ENCODE assay signal across 8 cellular contexts in the genomic region with DNA sequence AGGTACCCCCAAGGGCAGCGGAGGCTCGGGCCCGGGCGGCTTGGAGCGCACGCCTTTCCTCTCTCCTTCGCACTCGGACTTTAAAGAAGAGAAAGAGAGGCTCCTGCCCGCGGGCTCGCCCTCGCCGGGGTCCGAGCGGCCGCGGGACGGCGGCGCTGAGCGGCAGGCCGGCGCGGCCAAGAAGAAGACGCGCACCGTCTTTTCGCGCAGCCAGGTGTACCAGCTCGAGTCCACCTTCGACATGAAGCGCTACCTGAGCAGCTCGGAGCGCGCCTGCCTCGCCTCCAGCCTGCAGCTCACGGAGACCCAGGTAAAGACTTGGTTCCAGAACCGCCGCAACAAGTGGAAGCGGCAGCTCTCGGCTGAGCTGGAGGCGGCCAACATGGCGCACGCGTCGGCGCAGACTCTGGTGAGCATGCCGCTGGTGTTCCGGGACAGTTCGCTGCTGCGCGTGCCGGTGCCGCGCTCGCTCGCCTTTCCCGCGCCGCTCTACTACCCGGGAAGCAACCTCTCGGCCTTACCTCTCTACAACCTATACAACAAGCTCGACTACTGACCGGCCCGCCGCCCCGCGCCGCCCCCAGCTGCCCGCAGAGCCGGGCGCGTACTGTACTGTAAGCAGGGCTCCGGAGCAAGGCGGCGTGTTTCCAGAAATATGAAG. TPM values are rescaled to one million over a fixed set of nuclear protein-coding genes. Genes with fewer than 3 reads are reported as not detected.
DNase-seq lines count a peak whose midpoint lies in the region; ATAC-seq, FAIRE-seq and TF ChIP-seq lines count a peak whose summit lies in the region.

No MANE protein-coding gene starts in this region.

- H3K27ac ChIP-seq in left ventricle myocardium inferior (replicated peaks) (no peak overlapping the region), GM12878 (ENCODE audit: control insufficient read depth, insufficient read depth) (peak overlapping the region; percentile 56), mesenchymal stem cell (ENCODE audit: low read length, poor library complexity, severe bottlenecking) (no peak overlapping the region), upper lobe of right lung (no peak overlapping the region)

- H2BK5ac ChIP-seq in mesenchymal stem cell (ENCODE audit: low read depth, low read length, poor library complexity, severe bottlenecking) = no peak overlapping the region

- TF ChIP-seq POLR2A in GM12878 (IDR thresholded peaks at IDR 0.05; ENCODE audit: low read depth, low read length) = peak; percentile 63

- peak overlapping the region; percentile 46 for H4K8ac ChIP-seq in mesenchymal stem cell (ENCODE audit: low read length)

- in situ Hi-C loops in GM12878 (cut with MboI) = loop anchor here (5.0 kb wide), 1 partner anchor 243 kb away; no protein-coding TSS in a partner anchor

- H3K27me3 ChIP-seq in left ventricle myocardium inferior (ENCODE audit: low read depth) (peaks cover 90% of the 10 kb centered on the region), GM12878 (replicated peaks in 1 of 2; ENCODE audit: control insufficient read depth in 2 of 2, insufficient read depth in 2 of 2, low read length in 1 of 2) (peaks cover 23 to 24% of the 10 kb centered on the region in 2 experiments), mesenchymal stem cell (ENCODE audit: control insufficient read depth in 1 of 2, insufficient read depth in 1 of 2, low read length in 2 of 2) (peaks cover 81% of the 10 kb centered on the region in 2 experiments), upper lobe of right lung (peaks cover 89% of the 10 kb centered on the region)

- H3K18ac ChIP-seq in mesenchymal stem cell (ENCODE audit: low read depth in 1 of 2, low read length in 2 of 2) = peak overlapping the region in 1 of 2 experiments; percentile 57

- no peak overlapping the region for H2BK12ac ChIP-seq in mesenchymal stem cell (ENCODE audit: low read length in 2 of 2)

- peaks cover 64% of the 10 kb centered on the region for H3K4me1 ChIP-seq in left ventricle myocardium inferior
- H3K4me1 ChIP-seq in GM12878 (ENCODE audit: control insufficient read depth, insufficient read depth, low read length) = peaks cover 16% of the 10 kb centered on the region
- peaks cover 42% of the 10 kb centered on the region for H3K4me1 ChIP-seq in mesenchymal stem cell (ENCODE audit: control insufficient read depth, insufficient read depth, low read depth, low read length)
- peaks cover 41% of the 10 kb centered on the region for H3K4me1 ChIP-seq in upper lobe of right lung

- H3K4me2 ChIP-seq in GM12878 (ENCODE audit: control insufficient read depth, insufficient read depth) = peak overlapping the region; percentile 94
- H3K4me2 ChIP-seq in mesenchymal stem cell (ENCODE audit: low read length, poor library complexity, severe bottlenecking) = peak overlapping the region; percentile 81

- TF ChIP-seq RAD21 in GM12878 (IDR thresholded peaks at IDR 0.05; ENCODE audit: insufficient read depth, low read depth, low read length) = no peak

- H2BK120ac ChIP-seq in mesenchymal stem cell (ENCODE audit: low read depth, low read length) = no peak overlapping the region

- BruUV-seq in GM12878 (replicated peaks; lab: Mats Ljungman, UMichigan) = no TSS peak

- peak overlapping the region in 1 of 2 experiments; percentile 38 for H3K14ac ChIP-seq in mesenchymal stem cell (ENCODE audit: low read length in 2 of 2)

- peak overlapping the region in 1 of 2 experiments; percentile 83 for H3K23ac ChIP-seq in mesenchymal stem cell (ENCODE audit: low read length in 2 of 2)

- no peak overlapping the region for H3K4ac ChIP-seq in mesenchymal stem cell (ENCODE audit: low read depth in 1 of 2, low read length in 2 of 2)

- POLR2A ChIA-PET in GM12878 (lab: Charles Lee) = no interaction called here

- CTCF ChIA-PET in GM12878 (lab: Yijun Ruan, JAX) = interaction anchor here (0.7 kb wide), 1 partner anchor 265 kb away, joined by 3 read pairs; no protein-coding TSS in a partner anchor

- H4K91ac ChIP-seq in mesenchymal stem cell (ENCODE audit: low read length) = no peak overlapping the region

- H2AK5ac ChIP-seq in mesenchymal stem cell (ENCODE audit: low read length, severe bottlenecking) = no peak overlapping the region

- peak overlapping the region; percentile 60 for H3K4me3 ChIP-seq in left ventricle myocardium inferior
- peak overlapping the region; percentile 70; the same call in 1 of the 2 replicates for H3K4me3 ChIP-seq in GM12878
- H3K4me3 ChIP-seq in mesenchymal stem cell (ENCODE audit: insufficient read depth in 1 of 2, low read depth in 1 of 2, low read length in 2 of 2) = peak overlapping the region; percentile 56 to 75
- peak overlapping the region; percentile 43 for H3K4me3 ChIP-seq in upper lobe of right lung

- RAD21 ChIA-PET in GM12878 (lab: Charles Lee; ENCODE audit: unreplicated experiment) = no interaction called here

- TF ChIP-seq CTCF in left ventricle myocardium inferior (IDR thresholded peaks at IDR 0.05; ENCODE audit: borderline replicate concordance) = no peak
- TF ChIP-seq CTCF in GM12878 (IDR thresholded peaks at IDR 0.05 in 2 of 3, conservative IDR thresholded peaks at IDR 0.05 in 1 of 3; ENCODE audit: control insufficient read depth in 2 of 3, extremely low read depth in 1 of 3, insufficient read depth in 1 of 3, low read depth in 3 of 3, low read length in 3 of 3) = no peak
- no peak for TF ChIP-seq CTCF in upper lobe of right lung (IDR thresholded peaks at IDR 0.05)

- no peaks in the 10 kb centered on the region for H3K79me1 ChIP-seq in mesenchymal stem cell (replicated peaks; ENCODE audit: low read length, poor library complexity, severe bottlenecking)

- ATAC-seq in Right ventricle myocardium superior (ENCODE audit: poor library complexity) (no peak), GM12878 (no peak), upper lobe of right lung (no peak), HG02852 (IDR thresholded peaks at IDR 0.05; ENCODE audit: unreplicated experiment) (no peak)

- no peak for DNase-seq in left ventricle myocardium inferior
- no peak for DNase-seq in Right ventricle myocardium superior
- DNase-seq in GM12878 (ENCODE audit: low read depth, low spot score) = no peak
- DNase-seq in mesenchymal stem cell = peak; percentile 57
- DNase-seq in upper lobe of right lung = peak; percentile 70
- DNase-seq in SK-N-DZ (ENCODE audit: low spot score) = no peak
- no peak for DNase-seq in SHP77 (lab: John Stamatoyannopoulos, UW)

- no peak for FAIRE-seq in GM12878 (lab: Jason Lieb, UNC)

- H4K20me1 ChIP-seq in GM12878 (ENCODE audit: control insufficient read depth, insufficient read depth) = no peaks in the 10 kb centered on the region

- H3K9me3 ChIP-seq in left ventricle myocardium inferior (replicated peaks) = no peaks in the 10 kb centered on the region
- peaks cover 1% of the 10 kb centered on the region; the same call in 1 of the 3 replicates for H3K9me3 ChIP-seq in GM12878 (replicated peaks; ENCODE audit: control insufficient read depth, insufficient read depth, low read length)
- H3K9me3 ChIP-seq in mesenchymal stem cell (ENCODE audit: control insufficient read depth, low read length) = no peaks in the 10 kb centered on the region
- no peaks in the 10 kb centered on the region for H3K9me3 ChIP-seq in upper lobe of right lung

- H3K79me2 ChIP-seq in GM12878 (ENCODE audit: control insufficient read depth, insufficient read depth, low read length) = peaks cover 33% of the 10 kb centered on the region

- SMC1A ChIA-PET in GM12878 (lab: Charles Lee; ENCODE audit: uncharacterized antibody, unreplicated experiment) = interaction anchor here (0.8 kb wide), 1 partner anchor 18 kb away, joined by 3 read pairs; no protein-coding TSS in a partner anchor

- H3K36me3 ChIP-seq in left ventricle myocardium inferior = no peaks in the 10 kb centered on the region
- H3K36me3 ChIP-seq in GM12878 (ENCODE audit: control insufficient read depth in 2 of 2, insufficient read depth in 2 of 2, low read length in 1 of 2) = no peaks in the 10 kb centered on the region
- H3K36me3 ChIP-seq in mesenchymal stem cell (ENCODE audit: control insufficient read depth in 1 of 2, insufficient read depth in 2 of 2, low read depth in 1 of 2, low read length in 2 of 2) = no peaks in the 10 kb centered on the region
- no peaks in the 10 kb centered on the region for H3K36me3 ChIP-seq in upper lobe of right lung

- no peak overlapping the region for H2BK15ac ChIP-seq in mesenchymal stem cell (ENCODE audit: low read depth, poor library complexity, severe bottlenecking)

- intact Hi-C loops in left ventricle myocardium inferior (cut with micrococcal nuclease) (no loop called here), Right ventricle myocardium superior (cut with DNase I) (no loop called here), GM12878 (cut with micrococcal nuclease; ENCODE audit: unreplicated experiment) (loop anchor here (5.0 kb wide), 2 partner anchors 243 to 403 kb away; no protein-coding TSS in a partner anchor), upper lobe of right lung (cut with DNase I) (no loop called here)

- peak overlapping the region; percentile 76 for H3K9ac ChIP-seq in GM12878 (ENCODE audit: control insufficient read depth, insufficient read depth, low read length)
- H3K9ac ChIP-seq in mesenchymal stem cell (ENCODE audit: low read length) = no peak overlapping the region

- H2AFZ ChIP-seq in GM12878 (ENCODE audit: control insufficient read depth, low read depth, low read length) (peak overlapping the region; percentile 62), mesenchymal stem cell (ENCODE audit: low read depth, low read length) (peak overlapping the region; percentile 95)

- TF ChIP-seq EP300 in GM12878 (IDR thresholded peaks at IDR 0.05; ENCODE audit: borderline replicate concordance in 1 of 2, control insufficient read depth in 1 of 2, low read depth in 2 of 2, low read length in 2 of 2) = no peak

- 8% methylated on average over 68 of the region's 76 CpGs for WGBS in GM12878 (ENCODE audit: insufficient coverage, insufficient replicate concordance, low lambda C conversion rate, missing lambda C conversion rate)
- WGBS in mesenchymal stem cell = under 1% methylated on average over 73 of the region's 76 CpGs

RNA-seq across cellular contexts. Expression of a gene that starts 1.8 kb away (rescaled TPM):
- total RNA-seq in left ventricle myocardium inferior = not detected
- not detected for total RNA-seq in Right ventricle myocardium superior
- total RNA-seq in GM12878 (2013; cell fraction: nucleolus; rRNA removed) = 0.86 and 1.1 TPM in 2 replicates
- 12.0 and 16.8 TPM in 2 replicates for total RNA-seq in GM12878 (2014; rRNA removed)
- 3.1 and 4.5 TPM in 2 replicates for total RNA-seq in GM12878 (2014; rRNA removed; fragmentation: Illumina TruSeq; extraction: Trizol)
- 19.8 and 22.0 TPM in 2 replicates for total RNA-seq in GM12878 (2021)
- polyA plus RNA-seq in GM12878 (2011; ENCODE audit: low read depth) = 0.47 TPM
- polyA plus RNA-seq in GM12878 (2011; rRNA removed) = not detected in 2 replicates
- 0.08 and 0.10 TPM in 2 replicates for polyA plus RNA-seq in GM12878 (2011; cell fraction: cytosol; rRNA removed)
- 0.10 and 0.15 TPM in 2 replicates for polyA plus RNA-seq in GM12878 (2011; cell fraction: nucleus; rRNA removed)
- polyA plus RNA-seq in GM12878 (2012) = 3.6 and 5.8 TPM in 2 replicates
- 2.8 and 2.9 TPM in 2 replicates for polyA plus RNA-seq in GM12878 (2014; fragmentation: Illumina TruSeq; extraction: Trizol)
- 1 to 10 TPM; 1.4 to 3.0 TPM for polyA plus RNA-seq in GM12878 (2014; fragmentation: Nextera tagmentation; extraction: Ambion mirVana)
- 23.6 and 26.4 TPM in 2 replicates for polyA plus RNA-seq in GM12878 (2014; rRNA removed)
- 10 to 100 TPM; 30.6 to 31.3 TPM for polyA plus RNA-seq in GM12878 (2016; fragmentation: Nextera tagmentation; extraction: Ambion mirVana)
- 0.15 TPM in 1 of 2 replicates, not detected in the other for polyA minus RNA-seq in GM12878 (2011; rRNA and poly(A)+ RNA removed)
- polyA minus RNA-seq in GM12878 (2011; cell fraction: cytosol; rRNA and poly(A)+ RNA removed) = not detected in 2 replicates
- polyA minus RNA-seq in GM12878 (2011; cell fraction: nucleus; rRNA and poly(A)+ RNA removed) = not detected in 2 replicates
- not detected for polyA plus RNA-seq in mesenchymal stem cell (2013, experiment 1 of 2)
- polyA plus RNA-seq in mesenchymal stem cell (2013, experiment 2 of 2) = not detected
- total RNA-seq in upper lobe of right lung = not detected
- 9.6 and 13.8 TPM in 2 replicates for polyA plus RNA-seq in SK-N-DZ (2014; cell fraction: cytosol; rRNA removed)
- 10.7 and 13.7 TPM in 2 replicates for polyA plus RNA-seq in SK-N-DZ (2014; cell fraction: nucleus; rRNA removed)

RNA-seq across cellular contexts. Expression of a gene that starts 4.5 kb away (rescaled TPM):
- total RNA-seq in left ventricle myocardium inferior (33.5 TPM), Right ventricle myocardium superior (36.3 TPM), GM12878 (2014; rRNA removed) (471 and 555 TPM in 2 replicates), GM12878 (2014; rRNA removed; fragmentation: Illumina TruSeq; extraction: Trizol) (248 and 262 TPM in 2 replicates), GM12878 (2021) (252 and 260 TPM in 2 replicates), upper lobe of right lung (61.8 TPM)
- 259 and 269 TPM in 2 replicates for total RNA-seq in GM12878 (2013; cell fraction: nucleolus; rRNA removed)
- 91.1 TPM for polyA plus RNA-seq in GM12878 (2011; ENCODE audit: low read depth)
- polyA plus RNA-seq in GM12878 (2011; rRNA removed) (312 and 334 TPM in 2 replicates), GM12878 (2014; fragmentation: Illumina TruSeq; extraction: Trizol) (228 and 312 TPM in 2 replicates), GM12878 (2014; fragmentation: Nextera tagmentation; extraction: Ambion mirVana) (1,000 to 10,000 TPM in 1 of 2 experiments, 100 to 1,000 TPM in 1; 648 to 1,126 TPM), GM12878 (2014; rRNA removed) (395 and 513 TPM in 2 replicates), GM12878 (2016; fragmentation: Nextera tagmentation; extraction: Ambion mirVana) (100 to 1,000 TPM; 487 to 530 TPM)
- polyA plus RNA-seq in GM12878 (2011; cell fraction: cytosol; rRNA removed) = 276 and 371 TPM in 2 replicates
- polyA plus RNA-seq in GM12878 (2011; cell fraction: nucleus; rRNA removed) = 512 and 524 TPM in 2 replicates
- 164 and 233 TPM in 2 replicates for polyA plus RNA-seq in GM12878 (2012)
- 402 and 493 TPM in 2 replicates for polyA minus RNA-seq in GM12878 (2011; rRNA and poly(A)+ RNA removed)
- polyA minus RNA-seq in GM12878 (2011; cell fraction: cytosol; rRNA and poly(A)+ RNA removed) = 129 and 154 TPM in 2 replicates
- polyA minus RNA-seq in GM12878 (2011; cell fraction: nucleus; rRNA and poly(A)+ RNA removed) = 259 and 337 TPM in 2 replicates
- polyA plus RNA-seq in mesenchymal stem cell (2013, experiment 1 of 2) = 52.0 TPM
- 54.7 TPM for polyA plus RNA-seq in mesenchymal stem cell (2013, experiment 2 of 2)
- 532 and 549 TPM in 2 replicates for polyA plus RNA-seq in SK-N-DZ (2014; cell fraction: cytosol; rRNA removed)
- polyA plus RNA-seq in SK-N-DZ (2014; cell fraction: nucleus; rRNA removed) = 533 and 597 TPM in 2 replicates

RNA-seq across cellular contexts. Expression of a gene that starts 13.9 kb away (rescaled TPM):
- total RNA-seq in left ventricle myocardium inferior (not detected), Right ventricle myocardium superior (not detected), GM12878 (2014; rRNA removed) (29.6 and 32.8 TPM in 2 replicates), GM12878 (2014; rRNA removed; fragmentation: Illumina TruSeq; extraction: Trizol) (3.5 and 4.8 TPM in 2 replicates), GM12878 (2021) (54.6 and 60.5 TPM in 2 replicates), upper lobe of right lung (not detected)
- total RNA-seq in GM12878 (2013; cell fraction: nucleolus; rRNA removed) = 8.9 and 12.1 TPM in 2 replicates
- polyA plus RNA-seq in GM12878 (2011; ENCODE audit: low read depth) = 2.1 TPM
- polyA plus RNA-seq in GM12878 (2011; rRNA removed) (0.19 and 0.65 TPM in 2 replicates), GM12878 (2014; fragmentation: Illumina TruSeq; extraction: Trizol) (0.27 and 0.63 TPM in 2 replicates), GM12878 (2014; fragmentation: Nextera tagmentation; extraction: Ambion mirVana) (not detected), GM12878 (2014; rRNA removed) (34.3 and 38.6 TPM in 2 replicates), GM12878 (2016; fragmentation: Nextera tagmentation; extraction: Ambion mirVana) (10 to 100 TPM; 14.0 to 16.6 TPM)
- polyA plus RNA-seq in GM12878 (2011; cell fraction: cytosol; rRNA removed) = 1.3 and 2.9 TPM in 2 replicates
- 1.4 and 3.6 TPM in 2 replicates for polyA plus RNA-seq in GM12878 (2011; cell fraction: nucleus; rRNA removed)
- polyA plus RNA-seq in GM12878 (2012) = 8.8 and 9.0 TPM in 2 replicates
- 0.29 and 1.0 TPM in 2 replicates for polyA minus RNA-seq in GM12878 (2011; rRNA and poly(A)+ RNA removed)
- 3.2 and 4.4 TPM in 2 replicates for polyA minus RNA-seq in GM12878 (2011; cell fraction: cytosol; rRNA and poly(A)+ RNA removed)
- 1.3 and 1.7 TPM in 2 replicates for polyA minus RNA-seq in GM12878 (2011; cell fraction: nucleus; rRNA and poly(A)+ RNA removed)
- not detected for polyA plus RNA-seq in mesenchymal stem cell (2013, experiment 1 of 2)
- not detected for polyA plus RNA-seq in mesenchymal stem cell (2013, experiment 2 of 2)
- polyA plus RNA-seq in SK-N-DZ (2014; cell fraction: cytosol; rRNA removed) = 25.5 and 28.4 TPM in 2 replicates
- polyA plus RNA-seq in SK-N-DZ (2014; cell fraction: nucleus; rRNA removed) = 6.8 and 12.3 TPM in 2 replicates

Comparison
In these comparisons a context has a peak if more than half of its experiments do, and no peak if none do; other contexts are left out.
1. DNase-seq: peak in mesenchymal stem cell (single experiment) and upper lobe of right lung (single experiment); none in left ventricle myocardium inferior (single experiment), Right ventricle myocardium superior (single experiment), GM12878 (single experiment), SK-N-DZ (single experiment) and SHP77 (0 of 2).
2. Peak in every context shown above with its lines, with median percentiles within 50 percentile points of each other: H3K4me3 ChIP-seq.